In genomic region chr2:61764035-61764800, GRCh38 we compare ENCODE assay signal across 8 cellular contexts.
DNase-seq lines count a peak whose midpoint lies in the region; ATAC-seq and TF ChIP-seq lines count a peak whose summit lies in the region.

No MANE protein-coding gene starts in this region.

- H3K27me3 ChIP-seq in left ventricle myocardium inferior (ENCODE audit: low read depth): no peaks in the 10 kb centered on the region

- TF ChIP-seq CTCF in left ventricle myocardium inferior (IDR thresholded peaks at IDR 0.05; ENCODE audit: borderline replicate concordance): no peak
- TF ChIP-seq CTCF in progenitor cell of endocrine pancreas (IDR thresholded peaks at IDR 0.05; ENCODE audit: unreplicated experiment): no peak

- peak overlapping the region; percentile 91 for H3K4me3 Mint-ChIP-seq in T-helper 1 cell treated with Interleukin-12 subunit alpha and Interleukin-12 subunit beta and Interleukin-4 antibody, amounts not matched to agents 30 μg/mL and 1 μg/mL, for 36 hours
- peak overlapping the region; percentile 95 for H3K4me3 Mint-ChIP-seq in progenitor cell of endocrine pancreas (ENCODE audit: low read depth)

- H3K4me1 Mint-ChIP-seq in T-helper 1 cell treated with Interleukin-12 subunit alpha and Interleukin-12 subunit beta and Interleukin-4 antibody, amounts not matched to agents 30 μg/mL and 1 μg/mL, for 36 hours (ENCODE audit: low read depth): peaks cover 8% of the 10 kb centered on the region
- peaks cover 3% of the 10 kb centered on the region for H3K4me1 Mint-ChIP-seq in progenitor cell of endocrine pancreas (ENCODE audit: low read depth)

- peak overlapping the region; percentile 98 for H3K27ac Mint-ChIP-seq in T-helper 1 cell treated with Interleukin-12 subunit alpha and Interleukin-12 subunit beta and Interleukin-4 antibody, amounts not matched to agents 30 μg/mL and 1 μg/mL, for 36 hours
- H3K27ac Mint-ChIP-seq in progenitor cell of endocrine pancreas: peak overlapping the region; percentile 100

- H3K36me3 Mint-ChIP-seq in T-helper 1 cell treated with Interleukin-12 subunit alpha and Interleukin-12 subunit beta and Interleukin-4 antibody, amounts not matched to agents 30 μg/mL and 1 μg/mL, for 36 hours (ENCODE audit: low read depth): peaks cover 7% of the 10 kb centered on the region
- H3K36me3 Mint-ChIP-seq in progenitor cell of endocrine pancreas (ENCODE audit: insufficient read depth): peaks cover 4% of the 10 kb centered on the region

- H3K4me1 ChIP-seq in left ventricle myocardium inferior: peaks cover 14% of the 10 kb centered on the region

- peaks cover 8% of the 10 kb centered on the region for H3K9me3 ChIP-seq in left ventricle myocardium inferior (replicated peaks)

- intact Hi-C loops in left ventricle myocardium inferior (cut with micrococcal nuclease): no loop called here

- H3K36me3 ChIP-seq in left ventricle myocardium inferior: no peaks in the 10 kb centered on the region

- H3K27ac ChIP-seq in left ventricle myocardium inferior (replicated peaks): peak overlapping the region; percentile 98

- H3K9me3 Mint-ChIP-seq in T-helper 1 cell treated with Interleukin-12 subunit alpha and Interleukin-12 subunit beta and Interleukin-4 antibody, amounts not matched to agents 30 μg/mL and 1 μg/mL, for 36 hours: peaks cover 6% of the 10 kb centered on the region
- peaks cover 3% of the 10 kb centered on the region for H3K9me3 Mint-ChIP-seq in progenitor cell of endocrine pancreas (ENCODE audit: low read depth)

- ATAC-seq in GM18498 (IDR thresholded peaks at IDR 0.05; ENCODE audit: unreplicated experiment): peak; percentile 99
- ATAC-seq in HG02885 (IDR thresholded peaks at IDR 0.05; ENCODE audit: poor library complexity, unreplicated experiment): peak; percentile 96

- peaks cover 6% of the 10 kb centered on the region for H3K27me3 Mint-ChIP-seq in T-helper 1 cell treated with Interleukin-12 subunit alpha and Interleukin-12 subunit beta and Interleukin-4 antibody, amounts not matched to agents 30 μg/mL and 1 μg/mL, for 36 hours (ENCODE audit: low read depth)
- H3K27me3 Mint-ChIP-seq in progenitor cell of endocrine pancreas: peaks cover 2% of the 10 kb centered on the region

- DNase-seq in NCI-H1694 (lab: John Stamatoyannopoulos, UW) (peak; percentile 97), amygdala (lab: John Stamatoyannopoulos, UW) (peak; percentile 75 to 99 (median 97)), left ventricle myocardium inferior (peak; percentile 98), progenitor cell of endocrine pancreas (ENCODE audit: low spot score, unreplicated experiment) (peak; percentile 92), ureter (ENCODE audit: low spot score) (peak; percentile 98)

- peak overlapping the region; percentile 74 for H3K4me3 ChIP-seq in left ventricle myocardium inferior

Comparison
In these comparisons a context has a peak if more than half of its experiments do, and no peak if none do; other contexts are left out.
1. Peak in every context shown above with its lines: DNase-seq, ATAC-seq, H3K4me3 ChIP-seq and H3K27ac ChIP-seq.